Comparison of ENCODE assay signal across 8 cellular contexts in the genomic region with DNA sequence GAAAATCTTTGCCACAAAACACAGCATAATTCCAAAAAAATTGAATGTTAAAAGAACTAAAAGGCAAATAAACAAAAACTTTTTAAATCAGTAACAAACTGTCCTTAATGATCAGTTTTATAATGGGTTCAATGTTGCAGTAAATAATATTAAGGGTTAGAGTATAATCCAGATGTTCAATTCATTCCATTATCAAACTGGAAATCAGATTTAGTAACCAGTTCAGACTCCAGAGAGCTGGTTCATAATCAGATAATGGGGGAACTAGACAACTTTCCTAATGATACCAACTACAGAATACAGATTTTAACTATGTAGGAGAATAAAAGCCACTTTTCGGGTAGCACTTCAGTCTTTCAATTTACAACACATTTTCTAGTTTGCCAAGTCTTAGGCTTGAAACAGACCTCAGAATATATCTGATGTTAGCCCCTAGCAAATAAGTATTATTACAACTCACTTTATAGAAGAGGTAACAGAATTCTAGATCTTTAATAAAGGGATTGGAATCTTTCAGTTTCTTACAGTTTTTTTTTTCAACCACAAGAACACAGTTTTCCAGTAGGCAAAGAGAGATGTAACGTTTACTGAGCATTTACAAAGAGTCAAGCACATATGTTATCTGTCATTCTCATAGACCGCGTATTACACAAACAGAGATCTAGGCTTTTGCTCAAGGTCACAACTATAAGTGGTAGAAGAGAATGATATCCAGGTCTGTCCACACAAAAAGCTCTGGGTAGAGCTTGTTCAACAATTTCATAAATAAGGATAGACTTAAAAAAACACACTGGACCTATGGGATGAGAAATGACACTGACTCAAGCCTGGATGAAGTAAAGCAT. TPM values are rescaled to one million over a fixed set of nuclear protein-coding genes. Genes with fewer than 3 reads are reported as not detected.
DNase-seq lines count a peak whose midpoint lies in the region; ATAC-seq and TF ChIP-seq lines count a peak whose summit lies in the region.

No MANE protein-coding gene starts in this region.

- H3K36me3 ChIP-seq in PC-3 (ENCODE audit: low read depth, low read length) (no peaks in the 10 kb centered on the region), neural cell (ENCODE audit: insufficient read depth, low read length) (no peaks in the 10 kb centered on the region)
- no peaks in the 10 kb centered on the region for H3K36me3 ChIP-seq in effector memory CD4-positive, alpha-beta T cell (ENCODE audit: control insufficient read depth, insufficient read depth, low read length)

- H3K4me2 ChIP-seq in PC-3 (ENCODE audit: low read length) (peak overlapping the region; percentile 91), neural cell (ENCODE audit: low read length) (peak overlapping the region; percentile 91)

- H3K79me2 ChIP-seq in PC-3 (ENCODE audit: low read length) (peaks cover 78% of the 10 kb centered on the region), neural cell (replicated peaks; ENCODE audit: insufficient read depth, low read length) (peaks cover 27% of the 10 kb centered on the region)

- DNase-seq in SHP77 treated with DMSO at 0.1 percent for 48 hours (lab: John Stamatoyannopoulos, UW) (peak; percentile 59), SHP77 (lab: John Stamatoyannopoulos, UW) (no peak), PC-3 (no peak), 8988T (no peak), NCI-H1436 (lab: John Stamatoyannopoulos, UW) (no peak), NCI-H446 treated with DMSO at 0.1 percent for 48 hours (lab: John Stamatoyannopoulos, UW) (no peak)
- no peak for DNase-seq in effector memory CD4-positive, alpha-beta T cell

- TF ChIP-seq EP300 in neural cell (conservative IDR thresholded peaks at IDR 0.05; ENCODE audit: poor library complexity, severe bottlenecking) = no peak

- CTCF ChIA-PET in PC-3 (lab: Charles Lee) = interaction anchor here (0.5 to 4.6 kb wide), 4 partner anchors 59 to 190 kb away, joined by 3 to 25 read pairs (median 4); no protein-coding TSS in a partner anchor

- ATAC-seq in PC-3 = no peak

- H3K9me2 ChIP-seq in PC-3 (replicated peaks; ENCODE audit: low read length) = no peaks in the 10 kb centered on the region
- H3K9me2 ChIP-seq in neural cell (ENCODE audit: insufficient read depth, low read length) = no peaks in the 10 kb centered on the region

- no peaks in the 10 kb centered on the region for H3F3A ChIP-seq in PC-3 (ENCODE audit: low read length, unreplicated experiment)
- no peaks in the 10 kb centered on the region for H3F3A ChIP-seq in neural cell (ENCODE audit: insufficient read depth, low read length, poor library complexity, severe bottlenecking)

- H3K4me1 ChIP-seq in PC-3 (ENCODE audit: insufficient read depth, low read length) = peaks cover 22% of the 10 kb centered on the region
- peaks cover 4% of the 10 kb centered on the region for H3K4me1 ChIP-seq in effector memory CD4-positive, alpha-beta T cell (ENCODE audit: control insufficient read depth, insufficient read depth, low read length, poor library complexity, severe bottlenecking)

- POLR2A ChIA-PET in PC-3 (lab: Charles Lee; ENCODE audit: unreplicated experiment) = no interaction called here

- TF ChIP-seq RAD21 in neural cell (conservative IDR thresholded peaks at IDR 0.05) = no peak

- no TSS peak for BruUV-seq in PC-3 (replicated peaks; lab: Mats Ljungman, UMichigan)

- no peaks in the 10 kb centered on the region for H3K27me3 ChIP-seq in PC-3 (ENCODE audit: low read length)
- no peaks in the 10 kb centered on the region for H3K27me3 ChIP-seq in effector memory CD4-positive, alpha-beta T cell (replicated peaks; ENCODE audit: control insufficient read depth, insufficient read depth, low read length, poor library complexity, severe bottlenecking)
- H3K27me3 ChIP-seq in neural cell (ENCODE audit: insufficient read depth, low read depth, low read length) = no peaks in the 10 kb centered on the region

- H3K27ac ChIP-seq in PC-3 (ENCODE audit: low read length) = peak overlapping the region; percentile 57
- H3K27ac ChIP-seq in effector memory CD4-positive, alpha-beta T cell (ENCODE audit: insufficient read depth, low read length, poor library complexity, severe bottlenecking) = peak overlapping the region; percentile 89
- H3K27ac ChIP-seq in neural cell (ENCODE audit: low read length) = peak overlapping the region; percentile 97

- intact Hi-C loops in PC-3 (cut with micrococcal nuclease) = loop anchor here (1.0 to 5.0 kb wide), 4 partner anchors 131 to 712 kb away; a partner anchor contains a TSS

- no peaks in the 10 kb centered on the region for H3K9me3 ChIP-seq in PC-3 (ENCODE audit: low read length)
- H3K9me3 ChIP-seq in effector memory CD4-positive, alpha-beta T cell (ENCODE audit: control insufficient read depth, low read length) = no peaks in the 10 kb centered on the region
- H3K9me3 ChIP-seq in neural cell (ENCODE audit: low read length) = no peaks in the 10 kb centered on the region

- no peaks in the 10 kb centered on the region for H4K20me1 ChIP-seq in PC-3 (ENCODE audit: low read length)
- no peaks in the 10 kb centered on the region for H4K20me1 ChIP-seq in neural cell (ENCODE audit: insufficient read depth)

- H2AFZ ChIP-seq in PC-3 (ENCODE audit: low read length) = peak overlapping the region; percentile 87
- H2AFZ ChIP-seq in neural cell (ENCODE audit: low read depth, low read length) = peak overlapping the region; percentile 81

- H3K9ac ChIP-seq in PC-3 (ENCODE audit: low read length) (peak overlapping the region; percentile 69), neural cell (ENCODE audit: low read length) (peak overlapping the region; percentile 83)

- H3K4me3 ChIP-seq in PC-3 (ENCODE audit: low read length) = peak overlapping the region; percentile 79
- H3K4me3 ChIP-seq in effector memory CD4-positive, alpha-beta T cell (ENCODE audit: insufficient read depth, low read depth, low read length, poor library complexity, severe bottlenecking) = peak overlapping the region; percentile 66
- H3K4me3 ChIP-seq in neural cell (ENCODE audit: low read length) = peak overlapping the region; percentile 91

- TF ChIP-seq CTCF in PC-3 (conservative IDR thresholded peaks at IDR 0.05; ENCODE audit: low read depth, low read length) (no peak), neural cell (IDR thresholded peaks at IDR 0.05; ENCODE audit: poor library complexity, severe bottlenecking) (no peak)

TF ChIP-seq in neural cell, 6 proteins besides CTCF, POLR2A, EP300 and RAD21:
- no peak for TF ChIP-seq TAF1 (IDR thresholded peaks at IDR 0.05; ENCODE audit: low read depth)
- no peak for TF ChIP-seq MXI1 (conservative IDR thresholded peaks at IDR 0.05; ENCODE audit: poor library complexity, severe bottlenecking)
- no peak for TF ChIP-seq SMC3 (conservative IDR thresholded peaks at IDR 0.05; ENCODE audit: poor library complexity)
- TF ChIP-seq, protein P1, sequence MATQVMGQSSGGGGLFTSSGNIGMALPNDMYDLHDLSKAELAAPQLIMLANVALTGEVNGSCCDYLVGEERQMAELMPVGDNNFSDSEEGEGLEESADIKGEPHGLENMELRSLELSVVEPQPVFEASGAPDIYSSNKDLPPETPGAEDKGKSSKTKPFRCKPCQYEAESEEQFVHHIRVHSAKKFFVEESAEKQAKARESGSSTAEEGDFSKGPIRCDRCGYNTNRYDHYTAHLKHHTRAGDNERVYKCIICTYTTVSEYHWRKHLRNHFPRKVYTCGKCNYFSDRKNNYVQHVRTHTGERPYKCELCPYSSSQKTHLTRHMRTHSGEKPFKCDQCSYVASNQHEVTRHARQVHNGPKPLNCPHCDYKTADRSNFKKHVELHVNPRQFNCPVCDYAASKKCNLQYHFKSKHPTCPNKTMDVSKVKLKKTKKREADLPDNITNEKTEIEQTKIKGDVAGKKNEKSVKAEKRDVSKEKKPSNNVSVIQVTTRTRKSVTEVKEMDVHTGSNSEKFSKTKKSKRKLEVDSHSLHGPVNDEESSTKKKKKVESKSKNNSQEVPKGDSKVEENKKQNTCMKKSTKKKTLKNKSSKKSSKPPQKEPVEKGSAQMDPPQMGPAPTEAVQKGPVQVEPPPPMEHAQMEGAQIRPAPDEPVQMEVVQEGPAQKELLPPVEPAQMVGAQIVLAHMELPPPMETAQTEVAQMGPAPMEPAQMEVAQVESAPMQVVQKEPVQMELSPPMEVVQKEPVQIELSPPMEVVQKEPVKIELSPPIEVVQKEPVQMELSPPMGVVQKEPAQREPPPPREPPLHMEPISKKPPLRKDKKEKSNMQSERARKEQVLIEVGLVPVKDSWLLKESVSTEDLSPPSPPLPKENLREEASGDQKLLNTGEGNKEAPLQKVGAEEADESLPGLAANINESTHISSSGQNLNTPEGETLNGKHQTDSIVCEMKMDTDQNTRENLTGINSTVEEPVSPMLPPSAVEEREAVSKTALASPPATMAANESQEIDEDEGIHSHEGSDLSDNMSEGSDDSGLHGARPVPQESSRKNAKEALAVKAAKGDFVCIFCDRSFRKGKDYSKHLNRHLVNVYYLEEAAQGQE (IDR thresholded peaks at IDR 0.05; ENCODE audit: borderline replicate concordance) = no peak
- TF ChIP-seq EZH2 (IDR thresholded peaks at IDR 0.05; ENCODE audit: borderline replicate concordance, insufficient read depth, low read length, poor library complexity, severe bottlenecking) = no peak
- no peak for TF ChIP-seq POLR2AphosphoS5 (IDR thresholded peaks at IDR 0.05)

RNA-seq across cellular contexts. Expression of a gene that starts 1.9 kb away (rescaled TPM):
- total RNA-seq in PC-3 (2014; rRNA removed) = 29.1 and 52.2 TPM in 2 replicates
- 37.2 and 44.8 TPM in 2 replicates for polyA plus RNA-seq in neural cell
- polyA minus RNA-seq in neural cell = 46.0 and 48.9 TPM in 2 replicates

RNA-seq across cellular contexts. Expression of a gene that starts 2.2 kb away (rescaled TPM):
- total RNA-seq in PC-3 (2014; rRNA removed) = 56.2 and 60.8 TPM in 2 replicates
- polyA plus RNA-seq in neural cell = 104 and 107 TPM in 2 replicates
- 29.5 and 34.0 TPM in 2 replicates for polyA minus RNA-seq in neural cell

RNA-seq across cellular contexts. Expression of a gene that starts 20.7 kb away (rescaled TPM):
- not detected in 2 replicates for total RNA-seq in PC-3 (2014; rRNA removed)
- 0.09 and 0.22 TPM in 2 replicates for polyA plus RNA-seq in neural cell
- 0.81 TPM in 1 of 2 replicates, not detected in the other for polyA minus RNA-seq in neural cell
